23 cellular contexts compared by ENCODE assay signal in genomic region chr21:35852820-35853219, GRCh38.
"Had no signal": no experiment of that assay in that cellular context is flagged by ENCODE, and none has a peak within 500 bp of the region (broad histone marks: within the 10 kb centered on the region; RNA-seq: fewer than 3 reads in every experiment).

No MANE protein-coding gene starts in this region.

- H3K4me3 ChIP-seq: left lung, lung, mucosa of descending colon, tibial artery, upper lobe of right lung had no signal

- H3K36me3 ChIP-seq: left lung, tibial artery, upper lobe of right lung had no signal

- H3K9me3 ChIP-seq: left lung, mucosa of descending colon, tibial artery, upper lobe of right lung had no signal

- ATAC-seq: activated CD8-positive, alpha-beta T cell treated with anti-CD3 and anti-CD28 coated beads for 36 hours; activated naive CD8-positive, alpha-beta T cell treated with anti-CD3 and anti-CD28 coated beads, Interleukin-2, amount 50 U/mL, for 24 hours; effector memory CD8-positive, alpha-beta T cell; foreskin keratinocyte; left lung; mucosa of descending colon; natural killer cell treated with Interleukin-12 subunit alpha and Interleukin-12 subunit beta and Interleukin-15 and Interleukin-18, amount 100 ng/mL, for 72 hours; upper lobe of right lung; WTC11 had no signal

- H3K27me3 ChIP-seq: tibial artery, upper lobe of right lung had no signal

- H3K27ac ChIP-seq: foreskin keratinocyte, left lung, tibial artery, upper lobe of right lung had no signal

- H3K4me1 ChIP-seq: foreskin keratinocyte, left lung had no signal

- DNase-seq: activated CD4-positive, alpha-beta T cell treated with anti-CD3 and anti-CD28 coated beads, Interleukin-2, amount 50 U/mL, for 1 hour; activated CD8-positive, alpha-beta T cell treated with anti-CD3 and anti-CD28 coated beads for 36 hours; activated naive CD8-positive, alpha-beta T cell treated with anti-CD3 and anti-CD28 coated beads, Interleukin-2, amount 50 U/mL, for 24 hours; activated T-cell treated with anti-CD3 and anti-CD28 coated beads, Interleukin-2, amount 50 U/mL, for 48 hours; amygdala; caudate nucleus; cortex of kidney; effector memory CD8-positive, alpha-beta T cell; erythroblast; foreskin keratinocyte; kidney glomerular epithelial cell; left lung; mucosa of descending colon; posterior cingulate gyrus; stimulated activated CD4-positive, alpha-beta T cell treated with anti-CD3 and anti-CD28 coated beads, Interleukin-12 subunit alpha, Interleukin-12 subunit beta, amount 100 ng/mL, for 4 hours; stimulated activated CD4-positive, alpha-beta T cell treated with anti-CD3 and anti-CD28 coated beads, Interleukin-4, amount 100 ng/mL, for 1 hour; substantia nigra; T-helper 2 cell; tibial artery; upper lobe of right lung had no signal
